Comparison of ENCODE assay signal across 1 cellular context in genomic region chr1:183812686-183813569, GRCh38.
TF ChIP-seq lines count a peak whose summit lies in the region.

No MANE protein-coding gene starts in this region.

TF ChIP-seq in HepG2, 621 proteins besides CTCF, POLR2A, EP300 and RAD21 (continues in another document):
- TF ChIP-seq RXRB (CRISPR knock-in tag; IDR thresholded peaks at IDR 0.05; ENCODE audit: borderline replicate concordance) (no peak), YY1 (IDR thresholded peaks at IDR 0.05; ENCODE audit: insufficient read depth, insufficient replicate concordance, low read depth, low read length) (no peak), NFRKB (IDR thresholded peaks at IDR 0.05) (no peak), DZIP1 (CRISPR knock-in tag; IDR thresholded peaks at IDR 0.05) (no peak), KAT8 (CRISPR knock-in tag; IDR thresholded peaks at IDR 0.05) (no peak), NFIB (CRISPR knock-in tag; IDR thresholded peaks at IDR 0.05; ENCODE audit: borderline replicate concordance) (no peak), ZNF407 (CRISPR knock-in tag; IDR thresholded peaks at IDR 0.05; ENCODE audit: not compliant biosample characterization) (no peak), TEAD3 (CRISPR knock-in tag; optimal IDR thresholded peaks at IDR 0.05; ENCODE audit: borderline replicate concordance) (peak; percentile 15), NFE2 (CRISPR knock-in tag; IDR thresholded peaks at IDR 0.05) (no peak), PPARG (CRISPR knock-in tag; conservative IDR thresholded peaks at IDR 0.05) (no peak), HOXA9 (CRISPR knock-in tag; IDR thresholded peaks at IDR 0.05; ENCODE audit: borderline replicate concordance) (no peak), ZBTB7B (CRISPR knock-in tag; IDR thresholded peaks at IDR 0.05) (0 out of 2 replicates have a peak, but pooled peaks have one; percentile 13), ZFP36L1 (CRISPR knock-in tag; IDR thresholded peaks at IDR 0.05) (no peak), HINFP (CRISPR knock-in tag; IDR thresholded peaks at IDR 0.05; ENCODE audit: low read depth) (no peak), ATF2 (CRISPR knock-in tag; IDR thresholded peaks at IDR 0.05) (no peak), REPIN1 (CRISPR knock-in tag; IDR thresholded peaks at IDR 0.05; ENCODE audit: borderline replicate concordance, low read depth) (no peak), MBNL3 (CRISPR knock-in tag; conservative IDR thresholded peaks at IDR 0.05) (no peak), ZNF770 (CRISPR knock-in tag; IDR thresholded peaks at IDR 0.05) (0 out of 2 replicates have a peak, but pooled peaks have one; percentile 18), KLF12 (CRISPR knock-in tag; IDR thresholded peaks at IDR 0.05; ENCODE audit: borderline replicate concordance) (no peak), ZNF230 (CRISPR knock-in tag; IDR thresholded peaks at IDR 0.05) (no peak), DPF2 (CRISPR knock-in tag; IDR thresholded peaks at IDR 0.05; ENCODE audit: borderline replicate concordance, low read depth) (no peak), RAD51 (IDR thresholded peaks at IDR 0.05; ENCODE audit: borderline replicate concordance) (no peak), ZNF883 (CRISPR knock-in tag; IDR thresholded peaks at IDR 0.05; ENCODE audit: not compliant biosample characterization) (no peak), ARNT2 (CRISPR knock-in tag; IDR thresholded peaks at IDR 0.05; ENCODE audit: low read depth) (no peak), SKI (IDR thresholded peaks at IDR 0.05; ENCODE audit: partially characterized antibody) (no peak), RBM39 (IDR thresholded peaks at IDR 0.05; ENCODE audit: low read depth, low read length, poor library complexity, severe bottlenecking) (no peak), ZNF501 (CRISPR knock-in tag; IDR thresholded peaks at IDR 0.05) (no peak), ZNF704 (CRISPR knock-in tag; IDR thresholded peaks at IDR 0.05; ENCODE audit: borderline replicate concordance) (no peak), ETV5 (CRISPR knock-in tag; IDR thresholded peaks at IDR 0.05; ENCODE audit: borderline replicate concordance) (no peak), TFDP1 (CRISPR knock-in tag; IDR thresholded peaks at IDR 0.05; ENCODE audit: borderline replicate concordance) (no peak), ZNF652 (CRISPR knock-in tag; IDR thresholded peaks at IDR 0.05; ENCODE audit: borderline replicate concordance, low read depth) (0 out of 2 replicates have a peak, but pooled peaks have one; percentile 52), SRSF9 (IDR thresholded peaks at IDR 0.05; ENCODE audit: borderline replicate concordance, insufficient read depth, low read depth, low read length, poor library complexity, severe bottlenecking) (no peak), BCL3 (CRISPR knock-in tag; IDR thresholded peaks at IDR 0.05) (no peak), TSC22D2 (CRISPR knock-in tag; IDR thresholded peaks at IDR 0.05; ENCODE audit: borderline replicate concordance) (no peak), AHR (CRISPR knock-in tag; IDR thresholded peaks at IDR 0.05) (no peak), DDIT3 (CRISPR knock-in tag; IDR thresholded peaks at IDR 0.05) (no peak), ZNF253 (CRISPR knock-in tag; IDR thresholded peaks at IDR 0.05; ENCODE audit: borderline replicate concordance) (no peak), MXI1 (IDR thresholded peaks at IDR 0.05; ENCODE audit: borderline replicate concordance, low read depth, low read length) (0 out of 3 replicates have a peak, but pooled peaks have one; percentile 25), ZNF44 (CRISPR knock-in tag; IDR thresholded peaks at IDR 0.05) (no peak), SAP130 (CRISPR knock-in tag; IDR thresholded peaks at IDR 0.05; ENCODE audit: low read depth) (0 out of 2 replicates have a peak, but pooled peaks have one; percentile 19), ADNP (CRISPR knock-in tag; IDR thresholded peaks at IDR 0.05) (no peak), ATF7-NPFF (CRISPR knock-in tag; IDR thresholded peaks at IDR 0.05; ENCODE audit: low read depth) (no peak)
